Comparison of ENCODE assay signal across 8 cellular contexts in genomic region chr6:34657037-34657306, GRCh38. TPM values are rescaled to one million over a fixed set of nuclear protein-coding genes. Genes with fewer than 3 reads are reported as not detected.
A peak's percentile ranks its signal among the peaks of the same experiment; 100 is the strongest.
DNase-seq lines count a peak whose midpoint lies in the region; ATAC-seq and TF ChIP-seq lines count a peak whose summit lies in the region.

No MANE protein-coding gene starts in this region.

- no peaks in the 10 kb centered on the region; the same call in 1 of the 2 replicates for H3K27me3 Mint-ChIP-seq in HFFc6 (ENCODE audit: insufficient read depth)

- POLR2A ChIA-PET in AG04449 (lab: Yijun Ruan, JAX) = interaction anchor here (1.1 kb wide), 1 partner anchor 46 kb away, joined by 3 read pairs; no protein-coding TSS in a partner anchor

- no peaks in the 10 kb centered on the region for H3K36me3 ChIP-seq in breast epithelium
- H3K36me3 ChIP-seq in muscle layer of colon (ENCODE audit: insufficient read depth, low read length) = peaks cover 10% of the 10 kb centered on the region

- peaks cover 18% of the 10 kb centered on the region for H3K36me3 Mint-ChIP-seq in HFFc6 (ENCODE audit: low read depth)

- no peak for TF ChIP-seq POLR2A in breast epithelium (IDR thresholded peaks at IDR 0.05)

- CTCF ChIA-PET in AG04449 (lab: Yijun Ruan, JAX) = interaction anchor here (0.7 to 1.3 kb wide), 4 partner anchors 10 to 330 kb away, joined by 3 to 4 read pairs (median 4); no protein-coding TSS in a partner anchor

- peak overlapping the region; percentile 89 for H3K4me3 Mint-ChIP-seq in HFFc6

- TF ChIP-seq CTCF in AG04449 (IDR thresholded peaks at IDR 0.05; ENCODE audit: insufficient read depth, low read length, missing control alignments) (no peak), HFFc6 (IDR thresholded peaks at IDR 0.05) (no peak), breast epithelium (IDR thresholded peaks at IDR 0.05) (no peak)

- DNase-seq in AG04449 (ENCODE audit: low read depth, low spot score) (peak; percentile 28), HFFc6 (peak; percentile 42), breast epithelium (ENCODE audit: low spot score in 2 of 2) (no peak), D341Med (ENCODE audit: low spot score) (no peak)
- DNase-seq in activated CD4-positive, CD25-positive, alpha-beta regulatory T cell treated with anti-CD3 and anti-CD28 coated beads, Interleukin-2, amount 50 U/mL, for 72 hours = no peak

- no peaks in the 10 kb centered on the region for H3K9me3 Mint-ChIP-seq in HFFc6

- no peak for ATAC-seq in HG02798 (IDR thresholded peaks at IDR 0.05; ENCODE audit: poor library complexity, unreplicated experiment)
- ATAC-seq in HG02763 (IDR thresholded peaks at IDR 0.05; ENCODE audit: unreplicated experiment) = no peak

- H3K9me3 ChIP-seq in breast epithelium (no peaks in the 10 kb centered on the region), muscle layer of colon (ENCODE audit: low read length) (no peaks in the 10 kb centered on the region)

- H3K9ac ChIP-seq in muscle layer of colon (ENCODE audit: low read length) = peak overlapping the region; percentile 17

- peak overlapping the region; percentile 98 for H3K27ac Mint-ChIP-seq in HFFc6

- peaks cover 54% of the 10 kb centered on the region for H3K4me1 Mint-ChIP-seq in HFFc6 (ENCODE audit: low read depth)

- H3K4me3 ChIP-seq in AG04449 (ENCODE audit: low read depth, low read length) (peak overlapping the region; percentile 54), breast epithelium (peak overlapping the region; percentile 40 to 65 (median 51)), muscle layer of colon (ENCODE audit: low read depth in 1 of 2, low read length in 2 of 2) (peak overlapping the region in 1 of 2 donors; percentile 55)

- H3K4me1 ChIP-seq in breast epithelium = peaks cover 0 to 17% of the 10 kb centered on the region in 2 donors
- peaks cover 26% of the 10 kb centered on the region for H3K4me1 ChIP-seq in muscle layer of colon (ENCODE audit: insufficient read depth, low read length)

- H3K27me3 ChIP-seq in breast epithelium (no peaks in the 10 kb centered on the region), muscle layer of colon (ENCODE audit: control insufficient read depth in 1 of 2, insufficient read depth in 2 of 2, low read length in 2 of 2) (no peaks in the 10 kb centered on the region)

- H3K27ac ChIP-seq in breast epithelium = peak overlapping the region; percentile 92 to 94
- H3K27ac ChIP-seq in muscle layer of colon (ENCODE audit: low read depth, low read length) = peak overlapping the region; percentile 77

- intact Hi-C loops in breast epithelium (cut with DNase I; ENCODE audit: low total_unique reads) = no loop called here

RNA-seq across cellular contexts. Expression of gene ILRUN, which starts 39.6 kb away (rescaled TPM):
- 10 to 100 TPM; 56.0 to 65.1 (median 59.4) TPM for total RNA-seq in HFFc6 (2021; fragmentation: NEBNext Ultra II Directional; extraction: Animal tissue kit (Norgen Biotek cat#: 25700))
- total RNA-seq in breast epithelium = 10 to 100 TPM; 58.3 to 87.1 (median 63.7) TPM

Comparison
In these comparisons a context has a peak if more than half of its experiments do, and no peak if none do; other contexts are left out.
1. DNase-seq: peak in AG04449 (single experiment) and HFFc6 (single experiment); none in breast epithelium (0 of 2), activated CD4-positive, CD25-positive, alpha-beta regulatory T cell treated with anti-CD3 and anti-CD28 coated beads, Interleukin-2, amount 50 U/mL, for 72 hours (single experiment) and D341Med (single experiment).